Comparison of ENCODE assay signal across 1 cellular context in genomic region chr5:132294728-132295504, GRCh38.
A peak's percentile ranks its signal among the peaks of the same experiment; 100 is the strongest.
TF ChIP-seq lines count a peak whose summit lies in the region.

No MANE protein-coding gene starts in this region.

TF ChIP-seq in K562, 482 proteins besides CTCF, POLR2A, EP300 and RAD21 (continued from another document and continues in another):
- TF ChIP-seq JUND (IDR thresholded peaks at IDR 0.05; ENCODE audit: borderline replicate concordance, low read depth, low read length) (peak; percentile 82), JUND (tag; IDR thresholded peaks at IDR 0.05; ENCODE audit: borderline replicate concordance, low read depth, low read length) (peak; percentile 75; the same call in 1 of the 3 replicates), E2F6 (IDR thresholded peaks at IDR 0.05; ENCODE audit: borderline replicate concordance in 1 of 2, extremely low read depth in 1 of 2, insufficient read depth in 1 of 2, insufficient read length in 1 of 2, low read depth in 1 of 2, low read length in 1 of 2, poor library complexity in 1 of 2, severe bottlenecking in 1 of 2) (peak in 1 of 2 experiments; percentile 26), ZBTB7A (IDR thresholded peaks at IDR 0.05; ENCODE audit: borderline replicate concordance, control insufficient read depth, low read depth, low read length) (peak; percentile 56; the same call in 1 of the 2 replicates), ETS1 (conservative IDR thresholded peaks at IDR 0.05; ENCODE audit: control insufficient read depth, low read depth, low read length) (peak; percentile 44; the same call in 1 of the 2 replicates), RB1 (IDR thresholded peaks at IDR 0.05; ENCODE audit: low read depth) (0 out of 2 replicates have a peak, but pooled peaks have one; percentile 12), RBFOX2 (IDR thresholded peaks at IDR 0.05; ENCODE audit: low read depth, low read length) (no peak), PML (IDR thresholded peaks at IDR 0.05; ENCODE audit: low read length) (0 out of 2 replicates have a peak, but pooled peaks have one; percentile 19), ZNF431 (CRISPR knock-in tag; IDR thresholded peaks at IDR 0.05) (0 out of 2 replicates have a peak, but pooled peaks have one; percentile 59), DPF2 (IDR thresholded peaks at IDR 0.05) (peak; percentile 74), ARID1B (IDR thresholded peaks at IDR 0.05) (peak; percentile 61), KDM1A (IDR thresholded peaks at IDR 0.05) (peak in 1 of 2 experiments; percentile 6; a peak in 1 of 4 replicates), PRDM10 (IDR thresholded peaks at IDR 0.05; ENCODE audit: partially characterized antibody) (peak; percentile 24), TEAD4 (IDR thresholded peaks at IDR 0.05; ENCODE audit: low read length) (0 out of 2 replicates have a peak, but pooled peaks have one; percentile 8), TEAD4 (CRISPR knock-in tag; IDR thresholded peaks at IDR 0.05; ENCODE audit: borderline replicate concordance) (no peak), CHD4 (IDR thresholded peaks at IDR 0.05; ENCODE audit: insufficient read depth, insufficient replicate concordance, low read depth, low read length, poor library complexity, severe bottlenecking) (no peak), SMARCA4 (IDR thresholded peaks at IDR 0.05) (peak; percentile 39; the same call in 1 of the 2 replicates), ZNF282 (CRISPR knock-in tag; IDR thresholded peaks at IDR 0.05) (no peak), GABPB1 (CRISPR knock-in tag; IDR thresholded peaks at IDR 0.05) (peak; percentile 6; the same call in 1 of the 2 replicates), NEUROD1 (IDR thresholded peaks at IDR 0.05; ENCODE audit: borderline replicate concordance, low read depth, low read length, partially characterized antibody) (no peak), MBD2 (IDR thresholded peaks at IDR 0.05; ENCODE audit: borderline replicate concordance, low read depth) (0 out of 2 replicates have a peak, but pooled peaks have one; percentile 15), HOMEZ (CRISPR knock-in tag; IDR thresholded peaks at IDR 0.05) (0 out of 2 replicates have a peak, but pooled peaks have one; percentile 22), HDAC2 (IDR thresholded peaks at IDR 0.05) (no peak), NFE2 (IDR thresholded peaks at IDR 0.05; ENCODE audit: low read depth) (peak; percentile 32; the same call in 1 of the 2 replicates), ETV1 (tag; conservative IDR thresholded peaks at IDR 0.05; ENCODE audit: low read depth) (peak; percentile 44; the same call in 1 of the 2 replicates), ARID4B (CRISPR knock-in tag; IDR thresholded peaks at IDR 0.05) (peak; percentile 15; the same call in 1 of the 2 replicates), ZNF263 (CRISPR knock-in tag; IDR thresholded peaks at IDR 0.05; ENCODE audit: borderline replicate concordance) (peak; percentile 52; the same call in 1 of the 2 replicates), ZNF316 (IDR thresholded peaks at IDR 0.05) (no peak), NRF1 (conservative IDR thresholded peaks at IDR 0.05 in 1 of 2, IDR thresholded peaks at IDR 0.05 in 1 of 2) (peak; percentile 55 to 56; a peak in 3 of 4 replicates), CBFA2T3 (IDR thresholded peaks at IDR 0.05) (peak; percentile 3; the same call in 1 of the 2 replicates), SP2 (IDR thresholded peaks at IDR 0.05; ENCODE audit: extremely low read depth, low read depth, low read length, poor library complexity, severe bottlenecking) (no peak), DLX4 (CRISPR knock-in tag; IDR thresholded peaks at IDR 0.05) (no peak), SMARCE1 (IDR thresholded peaks at IDR 0.05) (0 out of 2 replicates have a peak, but pooled peaks have one; percentile 56), ATF7 (IDR thresholded peaks at IDR 0.05) (0 out of 2 replicates have a peak, but pooled peaks have one; percentile 7), ZNF75A (CRISPR knock-in tag; IDR thresholded peaks at IDR 0.05) (no peak), CHD1 (IDR thresholded peaks at IDR 0.05; ENCODE audit: low read length) (peak; percentile 75), SUPT5H (IDR thresholded peaks at IDR 0.05) (no peak), ZBTB43 (CRISPR knock-in tag; IDR thresholded peaks at IDR 0.05) (peak; percentile 39; the same call in 1 of the 2 replicates), ZNF121 (CRISPR knock-in tag; conservative IDR thresholded peaks at IDR 0.05) (peak; percentile 14; the same call in 1 of the 2 replicates), ZNF77 (CRISPR knock-in tag; IDR thresholded peaks at IDR 0.05) (no peak), MAZ (CRISPR knock-in tag; conservative IDR thresholded peaks at IDR 0.05 in 1 of 2, IDR thresholded peaks at IDR 0.05 in 1 of 2) (peak in 1 of 2 experiments; percentile 16; a peak in 1 of 4 replicates), HMBOX1 (IDR thresholded peaks at IDR 0.05) (no peak), RAD51 (IDR thresholded peaks at IDR 0.05; ENCODE audit: borderline replicate concordance, low read depth) (peak; percentile 20; the same call in 1 of the 2 replicates), CREM (IDR thresholded peaks at IDR 0.05; ENCODE audit: low read depth) (peak; percentile 28; the same call in 1 of the 2 replicates), DACH1 (IDR thresholded peaks at IDR 0.05; ENCODE audit: partially characterized antibody) (peak; percentile 18), RCOR1 (IDR thresholded peaks at IDR 0.05; ENCODE audit: borderline replicate concordance in 1 of 2, low read depth in 2 of 2, low read length in 2 of 2) (peak in 1 of 2 experiments; percentile 49; a peak in 2 of 4 replicates), ZNF3 (CRISPR knock-in tag; IDR thresholded peaks at IDR 0.05) (no peak), TAF1 (IDR thresholded peaks at IDR 0.05; ENCODE audit: control insufficient read depth, extremely low read depth, insufficient read depth, low read length, severe bottlenecking) (peak; percentile 47), TRIM24 (IDR thresholded peaks at IDR 0.05) (0 out of 4 replicates have a peak, but pooled peaks of 1 of the 2 experiments have one; percentile 16)
